ENCODE assay signal across 30 cellular contexts in the genomic region with DNA sequence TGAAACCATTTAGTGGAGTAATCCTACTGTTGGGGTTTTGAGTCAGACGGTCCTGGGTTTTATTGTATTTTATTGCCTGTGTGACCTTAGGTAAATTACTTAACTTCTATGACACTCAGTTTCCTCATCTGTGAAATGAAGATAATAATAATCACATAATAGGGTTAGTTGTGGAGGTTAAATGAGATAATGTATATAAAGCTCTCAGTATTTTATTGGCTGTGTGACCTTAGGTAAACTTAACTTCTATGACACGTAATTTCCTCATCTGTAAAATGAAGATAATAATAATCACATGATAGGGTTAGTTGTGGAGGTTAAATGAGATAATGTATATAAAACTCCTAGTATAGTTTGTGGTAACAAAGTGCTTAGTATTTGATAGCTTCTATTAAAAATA. TPM values are rescaled to one million over a fixed set of nuclear protein-coding genes. Genes with fewer than 3 reads are reported as not detected.
A peak's percentile ranks its signal among the peaks of the same experiment; 100 is the strongest.
DNase-seq lines count a peak whose midpoint lies in the region; ATAC-seq, FAIRE-seq and TF ChIP-seq lines count a peak whose summit lies in the region.
"Had no signal": no experiment of that assay in that cellular context is flagged by ENCODE, and none has a peak within 500 bp of the region (broad histone marks: within the 10 kb centered on the region; RNA-seq: fewer than 3 reads in every experiment).

No MANE protein-coding gene starts in this region.

- no peak for TF ChIP-seq CTCF in A673 (conservative IDR thresholded peaks at IDR 0.05; ENCODE audit: low read depth, low read length)

- WGBS in small intestine, 3 donors, result 18 to 51% (median 31%) methylated on average over 2 of the region's 2 CpGs

- POLR2A ChIA-PET in A673 (lab: Charles Lee; ENCODE audit: low non-redundant PET), result no interaction called here

- no TSS peak for BruUV-seq in A673 (replicated peaks; lab: Mats Ljungman, UMichigan)

- intact Hi-C loops in A673 (cut with micrococcal nuclease; ENCODE audit: unreplicated experiment) (no loop called here), left colon (cut with DNase I, micrococcal nuclease) (no loop called here)

- CTCF ChIA-PET in A673 (lab: Charles Lee), result no interaction called here

- H3K36me3 ChIP-seq in A673 (ENCODE audit: insufficient read depth, low read length, poor library complexity, severe bottlenecking), result no peaks in the 10 kb centered on the region
- no peaks in the 10 kb centered on the region for H3K36me3 ChIP-seq in small intestine (ENCODE audit: control insufficient read depth in 2 of 2, insufficient read depth in 2 of 2, low read length in 2 of 2)
- H3K36me3 ChIP-seq: BE2C, BLaER1 had no signal

- H3K27me3 ChIP-seq in A673 (replicated peaks; ENCODE audit: insufficient read depth, low read depth, low read length, poor library complexity) (no peaks in the 10 kb centered on the region), small intestine (ENCODE audit: control insufficient read depth in 2 of 2, insufficient read depth in 2 of 2, low read length in 2 of 2) (peaks cover 0 to 3% of the 10 kb centered on the region in 2 donors)
- H3K27me3 ChIP-seq: BE2C, BLaER1 had no signal

- FAIRE-seq in small intestine (lab: Jason Lieb, UNC), result no peak
- no peak for FAIRE-seq in frontal cortex (lab: Jason Lieb, UNC)
- FAIRE-seq: A549, GM12878, GM12892, GM18507 had no signal

- ATAC-seq in left colon, result peak; percentile 27
- ATAC-seq in GM21381 (IDR thresholded peaks at IDR 0.05; ENCODE audit: unreplicated experiment), result no peak
- ATAC-seq: A549, GM12878 had no signal

- peaks cover 94% of the 10 kb centered on the region for H3K4me1 ChIP-seq in A673 (ENCODE audit: insufficient read depth, low read length, poor library complexity, severe bottlenecking)
- peaks cover 3% of the 10 kb centered on the region in 2 donors for H3K4me1 ChIP-seq in small intestine (ENCODE audit: control insufficient read depth in 2 of 2, insufficient read depth in 1 of 2, low read depth in 1 of 2, low read length in 1 of 2)
- H3K4me1 ChIP-seq: A549, BE2C had no signal

- H3K4me3 ChIP-seq in A673 (ENCODE audit: low read depth, low read length, poor library complexity, severe bottlenecking), result no peak overlapping the region
- no peak overlapping the region for H3K4me3 ChIP-seq in small intestine (ENCODE audit: low read depth in 1 of 2, low read length in 2 of 2)
- H3K4me3 ChIP-seq: A549, BLaER1, GM12878 had no signal

- no peak for DNase-seq in A673 (ENCODE audit: low spot score)
- no peak for DNase-seq in left colon
- peak; percentile 63 for DNase-seq in small intestine
- no peak for DNase-seq in frontal cortex (ENCODE audit: low spot score in 2 of 2)
- no peak for DNase-seq in T-helper 9 cell
- DNase-seq: ACHN; BE2C; C1 segment of cervical spinal cord; CD4-positive, alpha-beta memory T cell; CD4-positive, CD25-positive, alpha-beta regulatory T cell; CD8-positive, alpha-beta memory T cell; COR-L47; DMS 273 treated with DMSO at 0.1 percent for 48 hours; DMS153; DMS53; DMS79; DND-41; EL; GDM1 had no signal

- H3K27ac ChIP-seq in A673 (ENCODE audit: low read depth, low read length, poor library complexity, severe bottlenecking) (peak overlapping the region; percentile 75), small intestine (ENCODE audit: low read depth in 1 of 2, low read length in 1 of 2) (no peak overlapping the region)
- H3K27ac ChIP-seq: 22Rv1, A549, BLaER1 had no signal

- no peaks in the 10 kb centered on the region for H3K9me3 ChIP-seq in A673 (ENCODE audit: low read depth, low read length, poor library complexity, severe bottlenecking)
- H3K9me3 ChIP-seq in small intestine (ENCODE audit: control insufficient read depth, low read depth), result no peaks in the 10 kb centered on the region
- H3K9me3 ChIP-seq: A549, BE2C, BLaER1 had no signal

RNA-seq across cellular contexts. Expression of a gene that starts 13.2 kb away (rescaled TPM):
- total RNA-seq in A673 (2021) (36.4 and 43.0 TPM in 2 replicates), left colon (10 to 100 TPM; 11.6 to 31.3 TPM), frontal cortex (not detected)
- polyA plus RNA-seq in small intestine, result 10 to 100 TPM; 12.2 to 19.5 (median 18.8) TPM
- total RNA-seq: A172; CD4-positive, alpha-beta memory T cell; CD4-positive, CD25-positive, alpha-beta regulatory T cell; CD8-positive, alpha-beta memory T cell; G401; GM12878 had no signal
- polyA plus RNA-seq: A549; AG04450; CD14-positive monocyte; CD4-positive, alpha-beta memory T cell; CD4-positive, CD25-positive, alpha-beta regulatory T cell; CD8-positive, alpha-beta memory T cell had no signal

Comparison
In these comparisons a context has a peak if more than half of its experiments do, and no peak if none do; other contexts are left out.
1. RNA of a gene that starts 13.2 kb away (total RNA-seq): 36.4 to 43.0 TPM in A673 and 11.6 to 31.3 TPM in left colon; not detected in frontal cortex (single experiment); every median in the first group is over 10 times any median in the second.